ENCODE assay signal across 11 cellular contexts in genomic region chr2:239268549-239268948, GRCh38.
A peak's percentile ranks its signal among the peaks of the same experiment; 100 is the strongest.
DNase-seq lines count a peak whose midpoint lies in the region; ATAC-seq, FAIRE-seq and TF ChIP-seq lines count a peak whose summit lies in the region.
"Had no signal": no experiment of that assay in that cellular context is flagged by ENCODE, and none has a peak within 500 bp of the region (broad histone marks: within the 10 kb centered on the region; RNA-seq: fewer than 3 reads in every experiment).

No MANE protein-coding gene starts in this region.

- CTCF ChIA-PET in activated CD8-positive, alpha-beta T cell treated with anti-CD3 and anti-CD28 coated beads, Interleukin-2, amount 10 ng/mL, durations not matched to agents 7 days and 5 days (lab: Charles Lee), result interaction anchor here (1.0 to 4.2 kb wide), 8 partner anchors 16 to 130 kb away, joined by 3 to 37 read pairs (median 4); no protein-coding TSS in a partner anchor

- H3K27me3 ChIP-seq in tibial artery, result no peaks in the 10 kb centered on the region

- no peak overlapping the region for H3K27ac Mint-ChIP-seq in activated naive CD8-positive, alpha-beta T cell
- H3K27ac Mint-ChIP-seq in activated naive CD8-positive, alpha-beta T cell treated with anti-CD3 and anti-CD28 coated beads, Interleukin-2, amount 50 U/mL, for 24 hours, result no peak overlapping the region
- H3K27ac Mint-ChIP-seq in activated CD8-positive, alpha-beta T cell treated with anti-CD3 and anti-CD28 coated beads, Interleukin-2, amount 10 ng/mL, durations not matched to agents 7 days and 5 days, result peak overlapping the region; percentile 93
- peak overlapping the region; percentile 90 for H3K27ac Mint-ChIP-seq in mesothelial cell of epicardium
- H3K27ac Mint-ChIP-seq: activated naive CD4-positive, alpha-beta T cell treated with anti-CD3 and anti-CD28 coated beads for 36 hours had no signal

- TF ChIP-seq CTCF in mesothelial cell of epicardium (IDR thresholded peaks at IDR 0.05; ENCODE audit: unreplicated experiment), result no peak
- no peak for TF ChIP-seq CTCF in tibial artery (IDR thresholded peaks at IDR 0.05)
- TF ChIP-seq CTCF in kidney (IDR thresholded peaks at IDR 0.05; ENCODE audit: borderline replicate concordance, extremely low read depth, insufficient read depth), result no peak

- H3K4me3 ChIP-seq in tibial artery, result no peak overlapping the region
- H3K4me3 ChIP-seq in kidney (ENCODE audit: low read length in 2 of 2), result no peak overlapping the region
- H3K4me3 ChIP-seq: lung had no signal

- no peak for ATAC-seq in activated naive CD8-positive, alpha-beta T cell treated with anti-CD3 and anti-CD28 coated beads, Interleukin-2, amount 50 U/mL, for 24 hours
- no peak for ATAC-seq in activated CD8-positive, alpha-beta T cell treated with anti-CD3 and anti-CD28 coated beads, Interleukin-2, amount 10 ng/mL, durations not matched to agents 7 days and 5 days
- ATAC-seq in GM19351 (IDR thresholded peaks at IDR 0.05; ENCODE audit: unreplicated experiment), result no peak

- H3K27me3 Mint-ChIP-seq in activated naive CD8-positive, alpha-beta T cell, result no peaks in the 10 kb centered on the region
- H3K27me3 Mint-ChIP-seq in activated naive CD8-positive, alpha-beta T cell treated with anti-CD3 and anti-CD28 coated beads, Interleukin-2, amount 50 U/mL, for 24 hours, result peaks cover 11% of the 10 kb centered on the region
- no peaks in the 10 kb centered on the region for H3K27me3 Mint-ChIP-seq in activated CD8-positive, alpha-beta T cell treated with anti-CD3 and anti-CD28 coated beads, Interleukin-2, amount 10 ng/mL, durations not matched to agents 7 days and 5 days (ENCODE audit: low read depth)
- H3K27me3 Mint-ChIP-seq in mesothelial cell of epicardium (ENCODE audit: low read depth), result no peaks in the 10 kb centered on the region

- no peak for DNase-seq in activated naive CD8-positive, alpha-beta T cell treated with anti-CD3 and anti-CD28 coated beads, Interleukin-2, amount 50 U/mL, for 24 hours
- no peak for DNase-seq in activated CD8-positive, alpha-beta T cell treated with anti-CD3 and anti-CD28 coated beads, Interleukin-2, amount 10 ng/mL, durations not matched to agents 7 days and 5 days
- DNase-seq in mesothelial cell of epicardium (ENCODE audit: low spot score in 2 of 2, unreplicated experiment in 2 of 2) (no peak), tibial artery (peak in 1 of 2 donors; percentile 33), DMS 273 treated with DMSO at 0.1 percent for 48 hours (lab: John Stamatoyannopoulos, UW) (no peak), kidney (no peak)
- DNase-seq: activated naive CD4-positive, alpha-beta T cell treated with anti-CD3 and anti-CD28 coated beads for 36 hours; NCI-H2029 had no signal

- H3K4me3 Mint-ChIP-seq in activated naive CD8-positive, alpha-beta T cell, result peak overlapping the region; percentile 84
- no peak overlapping the region for H3K4me3 Mint-ChIP-seq in activated naive CD8-positive, alpha-beta T cell treated with anti-CD3 and anti-CD28 coated beads, Interleukin-2, amount 50 U/mL, for 24 hours
- H3K4me3 Mint-ChIP-seq in activated CD8-positive, alpha-beta T cell treated with anti-CD3 and anti-CD28 coated beads, Interleukin-2, amount 10 ng/mL, durations not matched to agents 7 days and 5 days, result peak overlapping the region; percentile 17
- no peak overlapping the region for H3K4me3 Mint-ChIP-seq in mesothelial cell of epicardium
- H3K4me3 Mint-ChIP-seq: activated naive CD4-positive, alpha-beta T cell treated with anti-CD3 and anti-CD28 coated beads for 36 hours had no signal

- POLR2A ChIA-PET in activated CD8-positive, alpha-beta T cell treated with anti-CD3 and anti-CD28 coated beads, Interleukin-2, amount 10 ng/mL, durations not matched to agents 7 days and 5 days (lab: Charles Lee), result interaction anchor here (1.1 to 2.4 kb wide), 4 partner anchors 13 to 55 kb away, joined by 4 to 15 read pairs (median 4); no protein-coding TSS in a partner anchor

- H3K36me3 ChIP-seq in tibial artery, result no peaks in the 10 kb centered on the region
- H3K36me3 ChIP-seq in kidney (ENCODE audit: control insufficient read depth in 1 of 2, insufficient read depth in 2 of 2, low read length in 2 of 2), result no peaks in the 10 kb centered on the region

- H3K36me3 Mint-ChIP-seq in activated naive CD8-positive, alpha-beta T cell, result no peaks in the 10 kb centered on the region
- H3K36me3 Mint-ChIP-seq in activated naive CD8-positive, alpha-beta T cell treated with anti-CD3 and anti-CD28 coated beads, Interleukin-2, amount 50 U/mL, for 24 hours (ENCODE audit: low read depth), result peaks cover 4% of the 10 kb centered on the region
- peaks cover 28% of the 10 kb centered on the region for H3K36me3 Mint-ChIP-seq in activated CD8-positive, alpha-beta T cell treated with anti-CD3 and anti-CD28 coated beads, Interleukin-2, amount 10 ng/mL, durations not matched to agents 7 days and 5 days (ENCODE audit: low read depth)
- H3K36me3 Mint-ChIP-seq in mesothelial cell of epicardium, result no peaks in the 10 kb centered on the region

- H3K4me1 Mint-ChIP-seq in activated naive CD8-positive, alpha-beta T cell (ENCODE audit: low read depth), result peaks cover 74% of the 10 kb centered on the region
- H3K4me1 Mint-ChIP-seq in activated naive CD8-positive, alpha-beta T cell treated with anti-CD3 and anti-CD28 coated beads, Interleukin-2, amount 50 U/mL, for 24 hours, result peaks cover 77% of the 10 kb centered on the region
- H3K4me1 Mint-ChIP-seq in activated CD8-positive, alpha-beta T cell treated with anti-CD3 and anti-CD28 coated beads, Interleukin-2, amount 10 ng/mL, durations not matched to agents 7 days and 5 days (ENCODE audit: low read depth), result peaks cover 88% of the 10 kb centered on the region
- H3K4me1 Mint-ChIP-seq in mesothelial cell of epicardium, result peaks cover 51% of the 10 kb centered on the region

- H3K9me3 Mint-ChIP-seq in activated naive CD8-positive, alpha-beta T cell (ENCODE audit: low read depth), result no peaks in the 10 kb centered on the region
- no peaks in the 10 kb centered on the region for H3K9me3 Mint-ChIP-seq in activated naive CD8-positive, alpha-beta T cell treated with anti-CD3 and anti-CD28 coated beads, Interleukin-2, amount 50 U/mL, for 24 hours
- no peaks in the 10 kb centered on the region for H3K9me3 Mint-ChIP-seq in activated CD8-positive, alpha-beta T cell treated with anti-CD3 and anti-CD28 coated beads, Interleukin-2, amount 10 ng/mL, durations not matched to agents 7 days and 5 days (ENCODE audit: insufficient read depth)
- no peaks in the 10 kb centered on the region for H3K9me3 Mint-ChIP-seq in mesothelial cell of epicardium
- H3K9me3 Mint-ChIP-seq: activated naive CD4-positive, alpha-beta T cell treated with anti-CD3 and anti-CD28 coated beads for 36 hours had no signal

- no peak overlapping the region for H3K9ac ChIP-seq in kidney (ENCODE audit: low read length in 2 of 2)

- H3K9me3 ChIP-seq in tibial artery, result no peaks in the 10 kb centered on the region
- no peaks in the 10 kb centered on the region for H3K9me3 ChIP-seq in kidney (ENCODE audit: control insufficient read depth in 1 of 2, low read length in 2 of 2)

- intact Hi-C loops in tibial artery (cut with DNase I; ENCODE audit: low total_unique reads) (loop anchor here (5.0 kb wide), 1 partner anchor 41 kb away; no protein-coding TSS in a partner anchor), kidney (cut with DNase I) (no loop called here)

- H3K4me1 ChIP-seq in tibial artery (peaks cover 0 to 53% (median 48%) of the 10 kb centered on the region in 4 donors), kidney (ENCODE audit: control insufficient read depth in 1 of 2, insufficient read depth in 1 of 2, low read depth in 1 of 2, low read length in 2 of 2) (peaks cover 21 to 45% of the 10 kb centered on the region in 2 donors)

- no peak for FAIRE-seq in kidney (lab: Jason Lieb, UNC)

- H3K27ac ChIP-seq in tibial artery (peak overlapping the region; percentile 72 to 78), kidney (ENCODE audit: low read depth in 2 of 2, low read length in 2 of 2) (no peak overlapping the region)

Comparison
In these comparisons a context has a peak if more than half of its experiments do, and no peak if none do; other contexts are left out.
1. H3K4me3 Mint-ChIP-seq: peak in activated naive CD8-positive, alpha-beta T cell (single experiment) and activated CD8-positive, alpha-beta T cell treated with anti-CD3 and anti-CD28 coated beads, Interleukin-2, amount 10 ng/mL, durations not matched to agents 7 days and 5 days (single experiment); none in activated naive CD8-positive, alpha-beta T cell treated with anti-CD3 and anti-CD28 coated beads, Interleukin-2, amount 50 U/mL, for 24 hours (single experiment) and mesothelial cell of epicardium (single experiment).
2. H3K27ac Mint-ChIP-seq: peak in activated CD8-positive, alpha-beta T cell treated with anti-CD3 and anti-CD28 coated beads, Interleukin-2, amount 10 ng/mL, durations not matched to agents 7 days and 5 days (single experiment) and mesothelial cell of epicardium (single experiment); none in activated naive CD8-positive, alpha-beta T cell (single experiment) and activated naive CD8-positive, alpha-beta T cell treated with anti-CD3 and anti-CD28 coated beads, Interleukin-2, amount 50 U/mL, for 24 hours (single experiment).
3. H3K27ac ChIP-seq: peak in tibial artery (2 of 2); none in kidney (0 of 2).